1 cellular context compared by ENCODE assay signal in genomic region chr11:13338437-13339069, GRCh38.
TF ChIP-seq lines count a peak whose summit lies in the region.

No MANE protein-coding gene starts in this region.

TF ChIP-seq in K562, 482 proteins besides CTCF, POLR2A, EP300 and RAD21 (continued from another document):
- TF ChIP-seq AFF1 (IDR thresholded peaks at IDR 0.05; ENCODE audit: low read depth in 1 of 2, partially characterized antibody in 2 of 2): no peak
- TF ChIP-seq ZBTB49 (CRISPR knock-in tag; IDR thresholded peaks at IDR 0.05; ENCODE audit: borderline replicate concordance): no peak
- TF ChIP-seq RB1 (IDR thresholded peaks at IDR 0.05; ENCODE audit: low read depth): no peak
- peak; percentile 86 for TF ChIP-seq C11orf30 (IDR thresholded peaks at IDR 0.05; ENCODE audit: low read depth)
- TF ChIP-seq RCOR1 (IDR thresholded peaks at IDR 0.05; ENCODE audit: borderline replicate concordance in 1 of 2, low read depth in 2 of 2, low read length in 2 of 2): peak in 1 of 2 experiments; percentile 61; a peak in 2 of 4 replicates
- TF ChIP-seq FOSL1 (tag; conservative IDR thresholded peaks at IDR 0.05): 0 out of 2 replicates have a peak, but pooled peaks have one; percentile 1
- no peak for TF ChIP-seq GTF2A2 (tag; IDR thresholded peaks at IDR 0.05)
- TF ChIP-seq YBX1 (IDR thresholded peaks at IDR 0.05): no peak
- TF ChIP-seq CBX2 (IDR thresholded peaks at IDR 0.05; ENCODE audit: insufficient read depth, low read length, poor library complexity, severe bottlenecking): no peak
- peak; percentile 89 for TF ChIP-seq MAFG (tag; conservative IDR thresholded peaks at IDR 0.05)
- no peak for TF ChIP-seq KLF13 (tag; IDR thresholded peaks at IDR 0.05; ENCODE audit: borderline replicate concordance, low read depth)
- TF ChIP-seq U2AF2 (optimal IDR thresholded peaks at IDR 0.05; ENCODE audit: low read depth, low read length): no peak
- TF ChIP-seq STAT5B (CRISPR knock-in tag; IDR thresholded peaks at IDR 0.05): no peak
- 0 out of 2 replicates have a peak, but pooled peaks have one; percentile 5 for TF ChIP-seq BHLHE40 (IDR thresholded peaks at IDR 0.05; ENCODE audit: low read length)
- no peak for TF ChIP-seq ESRRA (IDR thresholded peaks at IDR 0.05; ENCODE audit: borderline replicate concordance, low read depth)
- TF ChIP-seq ZZZ3 (IDR thresholded peaks at IDR 0.05): no peak
- no peak for TF ChIP-seq CREB3L1 (IDR thresholded peaks at IDR 0.05; ENCODE audit: borderline replicate concordance, low read depth)
- TF ChIP-seq ZNF583 (CRISPR knock-in tag; IDR thresholded peaks at IDR 0.05): no peak
- no peak for TF ChIP-seq ZMIZ1 (IDR thresholded peaks at IDR 0.05; ENCODE audit: low read depth in 2 of 2, low read length in 2 of 2)
- no peak for TF ChIP-seq HBP1 (CRISPR knock-in tag; IDR thresholded peaks at IDR 0.05)
- no peak for TF ChIP-seq PRMT5 (CRISPR knock-in tag; IDR thresholded peaks at IDR 0.05)
- TF ChIP-seq NFE2 (IDR thresholded peaks at IDR 0.05; ENCODE audit: low read depth): peak; percentile 84
